Comparison of ENCODE assay signal across 22 cellular contexts in genomic region chr10:79262959-79263746, GRCh38.
DNase-seq lines count a peak whose midpoint lies in the region; ATAC-seq and TF ChIP-seq lines count a peak whose summit lies in the region.
"Had no signal": no experiment of that assay in that cellular context is flagged by ENCODE, and none has a peak within 500 bp of the region (broad histone marks: within the 10 kb centered on the region; RNA-seq: fewer than 3 reads in every experiment).

No MANE protein-coding gene starts in this region.

- ATAC-seq in SK-N-SH treated with all-trans-retinoic acid at 6 μM for 48 hours, result no peak
- ATAC-seq in Panc1, result no peak
- ATAC-seq in memory B cell (ENCODE audit: low read depth), result no peak
- no peak for ATAC-seq in HG03097 (IDR thresholded peaks at IDR 0.05; ENCODE audit: low FRiP score, unreplicated experiment)
- ATAC-seq in GM19463 (IDR thresholded peaks at IDR 0.05; ENCODE audit: unreplicated experiment), result no peak
- ATAC-seq: left cardiac atrium; pancreas; sciatic nerve; stimulated activated naive CD8-positive, alpha-beta T cell treated with anti-CD3 and anti-CD28 coated beads, Interleukin-15, Interleukin-2, amounts not matched to agents 100 U/mL and 50 U/mL, for 24 hours had no signal

- POLR2A ChIA-PET in SK-N-SH (lab: Yijun Ruan, JAX), result interaction anchor here (1.0 to 2.0 kb wide), 3 partner anchors 16 to 60 kb away, joined by 3 to 4 read pairs (median 4); no protein-coding TSS in a partner anchor
- POLR2A ChIA-PET in Panc1 (lab: Charles Lee), result no interaction called here

- peak overlapping the region; percentile 83 for H3K27ac Mint-ChIP-seq in memory B cell
- H3K27ac Mint-ChIP-seq: dendritic cell treated with granulocyte-macrophage colony-stimulating factor and Interleukin-4, amounts not matched to agents 40 ng/mL and 50 ng/mL, for 4 days had no signal

- H3K9me3 Mint-ChIP-seq in memory B cell, result no peaks in the 10 kb centered on the region
- H3K9me3 Mint-ChIP-seq: dendritic cell treated with granulocyte-macrophage colony-stimulating factor and Interleukin-4, amounts not matched to agents 40 ng/mL and 50 ng/mL, for 4 days had no signal

- 86% methylated on average over 12 of the region's 18 CpGs for WGBS in SK-N-SH (ENCODE audit: low lambda C conversion rate)

- H3K4me1 ChIP-seq in SK-N-SH (ENCODE audit: control insufficient read depth in 1 of 2, insufficient read depth in 2 of 2, low read depth in 1 of 2, low read length in 1 of 2) (peaks cover 42 to 99% of the 10 kb centered on the region in 2 experiments), Panc1 (ENCODE audit: control insufficient read depth, insufficient read depth, low read length) (no peaks in the 10 kb centered on the region; the same call in 1 of the 2 replicates), stomach smooth muscle (ENCODE audit: control insufficient read depth, insufficient read depth, low read length) (peaks cover 84% of the 10 kb centered on the region)

- H3K4me3 Mint-ChIP-seq in memory B cell, result no peak overlapping the region
- H3K4me3 Mint-ChIP-seq: dendritic cell treated with granulocyte-macrophage colony-stimulating factor and Interleukin-4, amounts not matched to agents 40 ng/mL and 50 ng/mL, for 4 days had no signal

- DNase-seq in SK-N-SH, result no peak
- DNase-seq in Panc1 (ENCODE audit: low read depth, low spot score), result no peak
- no peak for DNase-seq in memory B cell (ENCODE audit: low spot score in 2 of 2)
- no peak for DNase-seq in globus pallidus (ENCODE audit: low spot score)
- DNase-seq: activated CD4-positive, alpha-beta T cell treated with anti-CD3 and anti-CD28 coated beads, Interleukin-2, amount 50 U/mL, for 1 hour; activated effector memory CD4-positive, alpha-beta T cell treated with anti-CD3 and anti-CD28 coated beads, Interleukin-2, amount 50 U/mL, for 16 hours; DMS153; GDM1; H7; left cardiac atrium; midbrain; MM.1S; NCI-H1694 treated with DMSO at 0.1 percent for 48 hours; pancreas; stimulated activated naive CD8-positive, alpha-beta T cell treated with anti-CD3 and anti-CD28 coated beads, Interleukin-15, Interleukin-2, amounts not matched to agents 100 U/mL and 50 U/mL, for 24 hours; transverse colon had no signal

- TF ChIP-seq CTCF in SK-N-SH (IDR thresholded peaks at IDR 0.05) (no peak), Panc1 (IDR thresholded peaks at IDR 0.05) (no peak)

- H3K36me3 ChIP-seq in SK-N-SH (replicated peaks in 1 of 2; ENCODE audit: control insufficient read depth in 1 of 2, insufficient read depth in 2 of 2, low read length in 1 of 2) (peaks cover 8% of the 10 kb centered on the region in 2 experiments), Panc1 (ENCODE audit: control insufficient read depth, insufficient read depth, low read length) (no peaks in the 10 kb centered on the region), stomach smooth muscle (ENCODE audit: control insufficient read depth in 2 of 2, insufficient read depth in 2 of 2, low read length in 2 of 2) (peaks cover 3 to 6% of the 10 kb centered on the region in 2 donors)
- H3K36me3 ChIP-seq: pancreas, transverse colon had no signal

- no peak for TF ChIP-seq EP300 in SK-N-SH (IDR thresholded peaks at IDR 0.05; ENCODE audit: borderline replicate concordance in 1 of 2, low read depth in 1 of 2, low read length in 1 of 2)

- H3K27ac ChIP-seq in SK-N-SH (ENCODE audit: low read depth in 2 of 2, low read length in 1 of 2) (peak overlapping the region; percentile 97 to 99; a peak in 3 of 4 replicates), Panc1 (ENCODE audit: low read length) (no peak overlapping the region), stomach smooth muscle (ENCODE audit: low read length) (peak overlapping the region; percentile 18)
- H3K27ac ChIP-seq: pancreas had no signal

- H3K27me3 Mint-ChIP-seq in memory B cell, result no peaks in the 10 kb centered on the region
- H3K27me3 Mint-ChIP-seq: dendritic cell treated with granulocyte-macrophage colony-stimulating factor and Interleukin-4, amounts not matched to agents 40 ng/mL and 50 ng/mL, for 4 days had no signal

- CTCF ChIA-PET in SK-N-SH (lab: Yijun Ruan, JAX), result interaction anchor here (1.8 kb wide), 1 partner anchor 68 kb away, joined by 8 read pairs; no protein-coding TSS in a partner anchor
- CTCF ChIA-PET in Panc1 (lab: Charles Lee), result no interaction called here

- H3K27me3 ChIP-seq in SK-N-SH (ENCODE audit: insufficient read depth) (no peaks in the 10 kb centered on the region), Panc1 (ENCODE audit: control insufficient read depth, insufficient read depth, low read length) (no peaks in the 10 kb centered on the region), stomach smooth muscle (ENCODE audit: control insufficient read depth in 1 of 2, insufficient read depth in 2 of 2, low read length in 2 of 2) (no peaks in the 10 kb centered on the region)
- H3K27me3 ChIP-seq: pancreas, transverse colon had no signal

- peaks cover 77% of the 10 kb centered on the region for H3K4me1 Mint-ChIP-seq in memory B cell

- H4K20me1 ChIP-seq in SK-N-SH (ENCODE audit: insufficient read depth), result peaks cover 9% of the 10 kb centered on the region

- H3K4me2 ChIP-seq in SK-N-SH, result no peak overlapping the region

- H3K36me3 Mint-ChIP-seq in memory B cell, result no peaks in the 10 kb centered on the region

- H3K9me3 ChIP-seq in SK-N-SH (no peaks in the 10 kb centered on the region), Panc1 (ENCODE audit: control insufficient read depth, insufficient read depth, low read depth, low read length) (no peaks in the 10 kb centered on the region), stomach smooth muscle (ENCODE audit: control insufficient read depth in 2 of 2, low read length in 2 of 2) (no peaks in the 10 kb centered on the region)
- H3K9me3 ChIP-seq: pancreas, transverse colon had no signal

- no peak for TF ChIP-seq RAD21 in SK-N-SH (IDR thresholded peaks at IDR 0.05; ENCODE audit: low read length)

- no peaks in the 10 kb centered on the region for H3K9me2 ChIP-seq in SK-N-SH

- no peak overlapping the region for H2AFZ ChIP-seq in SK-N-SH (ENCODE audit: low read depth)

- H3F3A ChIP-seq in SK-N-SH (replicated peaks; ENCODE audit: insufficient read depth), result peaks cover 34% of the 10 kb centered on the region

- H3K9ac ChIP-seq in SK-N-SH (no peak overlapping the region), stomach smooth muscle (ENCODE audit: low read length in 2 of 2) (no peak overlapping the region)

- intact Hi-C loops in Panc1 (cut with micrococcal nuclease; ENCODE audit: unreplicated experiment), result no loop called here

- H3K4me3 ChIP-seq in SK-N-SH (ENCODE audit: low read depth in 2 of 2, low read length in 1 of 2), result no peak overlapping the region
- no peak overlapping the region for H3K4me3 ChIP-seq in Panc1 (ENCODE audit: low read depth in 2 of 2, low read length in 2 of 2)
- no peak overlapping the region for H3K4me3 ChIP-seq in stomach smooth muscle (ENCODE audit: low read length in 2 of 2)
- H3K4me3 ChIP-seq: pancreas, transverse colon had no signal

- BruUV-seq in Panc1 (replicated peaks; lab: Mats Ljungman, UMichigan), result TSS peak; percentile 9

- in situ Hi-C loops in Panc1 (cut with HindIII; ENCODE audit: low pct_unique_long_range_greater_than_20kb, low sequenced_read_pairs), result no loop called here

- H3K79me2 ChIP-seq in SK-N-SH (ENCODE audit: insufficient read depth), result peaks cover 61% of the 10 kb centered on the region

TF ChIP-seq in SK-N-SH, 30 proteins besides CTCF, POLR2A, EP300 and RAD21 (continues in another document):
- no peak for TF ChIP-seq RCOR1 (IDR thresholded peaks at IDR 0.05; ENCODE audit: low read length)
- TF ChIP-seq MEF2A (IDR thresholded peaks at IDR 0.05; ENCODE audit: borderline replicate concordance, low read depth), result no peak
- no peak for TF ChIP-seq SMC3 (IDR thresholded peaks at IDR 0.05; ENCODE audit: low read depth, low read length)
- TF ChIP-seq TEAD4 (IDR thresholded peaks at IDR 0.05; ENCODE audit: borderline replicate concordance, insufficient read depth), result no peak
- no peak for TF ChIP-seq ZBTB33 (IDR thresholded peaks at IDR 0.05; ENCODE audit: borderline replicate concordance, low read depth)
- TF ChIP-seq MXI1 (IDR thresholded peaks at IDR 0.05; ENCODE audit: low read depth, low read length), result no peak

TF ChIP-seq in SK-N-SH treated with all-trans-retinoic acid at 6 μM for 48 hours, 23 proteins besides CTCF, POLR2A, EP300 and RAD21 (continues in another document):
- TF ChIP-seq PATZ1 (CRISPR knock-in tag; IDR thresholded peaks at IDR 0.05; ENCODE audit: borderline replicate concordance) (no peak), RARB (CRISPR knock-in tag; IDR thresholded peaks at IDR 0.05) (no peak), ISL1 (CRISPR knock-in tag; IDR thresholded peaks at IDR 0.05) (no peak), ZFP3 (CRISPR knock-in tag; IDR thresholded peaks at IDR 0.05) (no peak)
